ENCODE assay signal across 1 cellular context in genomic region chr1:156591432-156592157, GRCh38.
TF ChIP-seq lines count a peak whose summit lies in the region.

NAXE (plus strand) TSS chr1:156591776; CDS start chr1:156591805, 29 bp downstream.

TF ChIP-seq in A549, 52 proteins besides CTCF, POLR2A, EP300 and RAD21 (continued from another document):
- TF ChIP-seq, protein P1, sequence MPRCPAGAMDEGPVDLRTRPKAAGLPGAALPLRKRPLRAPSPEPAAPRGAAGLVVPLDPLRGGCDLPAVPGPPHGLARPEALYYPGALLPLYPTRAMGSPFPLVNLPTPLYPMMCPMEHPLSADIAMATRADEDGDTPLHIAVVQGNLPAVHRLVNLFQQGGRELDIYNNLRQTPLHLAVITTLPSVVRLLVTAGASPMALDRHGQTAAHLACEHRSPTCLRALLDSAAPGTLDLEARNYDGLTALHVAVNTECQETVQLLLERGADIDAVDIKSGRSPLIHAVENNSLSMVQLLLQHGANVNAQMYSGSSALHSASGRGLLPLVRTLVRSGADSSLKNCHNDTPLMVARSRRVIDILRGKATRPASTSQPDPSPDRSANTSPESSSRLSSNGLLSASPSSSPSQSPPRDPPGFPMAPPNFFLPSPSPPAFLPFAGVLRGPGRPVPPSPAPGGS (IDR thresholded peaks at IDR 0.05), result peak; percentile 84; the same call in 2 of the 3 replicates
- peak; percentile 77 to 83; a peak in 3 of 5 replicates for TF ChIP-seq JUN (IDR thresholded peaks at IDR 0.05)
- TF ChIP-seq ZNF302 (CRISPR knock-in tag; IDR thresholded peaks at IDR 0.05), result no peak
- peak; percentile 65; the same call in 1 of the 2 replicates for TF ChIP-seq PHF8 (IDR thresholded peaks at IDR 0.05; ENCODE audit: borderline replicate concordance, low read depth)
- 0 out of 2 replicates have a peak, but pooled peaks have one; percentile 21 for TF ChIP-seq EHF (CRISPR knock-in tag; IDR thresholded peaks at IDR 0.05)
- TF ChIP-seq HOXB13 (CRISPR knock-in tag; IDR thresholded peaks at IDR 0.05; ENCODE audit: low read depth), result no peak
- TF ChIP-seq, protein P2, sequence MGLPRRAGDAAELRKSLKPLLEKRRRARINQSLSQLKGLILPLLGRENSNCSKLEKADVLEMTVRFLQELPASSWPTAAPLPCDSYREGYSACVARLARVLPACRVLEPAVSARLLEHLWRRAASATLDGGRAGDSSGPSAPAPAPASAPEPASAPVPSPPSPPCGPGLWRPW (IDR thresholded peaks at IDR 0.05), result no peak
- TF ChIP-seq, protein P3, sequence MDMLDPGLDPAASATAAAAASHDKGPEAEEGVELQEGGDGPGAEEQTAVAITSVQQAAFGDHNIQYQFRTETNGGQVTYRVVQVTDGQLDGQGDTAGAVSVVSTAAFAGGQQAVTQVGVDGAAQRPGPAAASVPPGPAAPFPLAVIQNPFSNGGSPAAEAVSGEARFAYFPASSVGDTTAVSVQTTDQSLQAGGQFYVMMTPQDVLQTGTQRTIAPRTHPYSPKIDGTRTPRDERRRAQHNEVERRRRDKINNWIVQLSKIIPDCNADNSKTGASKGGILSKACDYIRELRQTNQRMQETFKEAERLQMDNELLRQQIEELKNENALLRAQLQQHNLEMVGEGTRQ (IDR thresholded peaks at IDR 0.05), result no peak
- TF ChIP-seq JUNB (IDR thresholded peaks at IDR 0.05), result no peak
- no peak for TF ChIP-seq HDAC2 (IDR thresholded peaks at IDR 0.05)
- no peak for TF ChIP-seq FOSL2 (IDR thresholded peaks at IDR 0.05)
- TF ChIP-seq FOSL2 (CRISPR knock-in tag; IDR thresholded peaks at IDR 0.05), result no peak
- no peak; the same call in 1 of the 2 replicates for TF ChIP-seq POLR2AphosphoS2 (conservative IDR thresholded peaks at IDR 0.05; ENCODE audit: low read length)
- TF ChIP-seq KDM5A (IDR thresholded peaks at IDR 0.05), result no peak
- TF ChIP-seq MYC (IDR thresholded peaks at IDR 0.05; ENCODE audit: borderline replicate concordance, low read length), result no peak; the same call in 1 of the 2 replicates
- no peak for TF ChIP-seq NFE2L2 (conservative IDR thresholded peaks at IDR 0.05; ENCODE audit: low read length)
- no peak for TF ChIP-seq NPAS2 (CRISPR knock-in tag; IDR thresholded peaks at IDR 0.05; ENCODE audit: borderline replicate concordance)
- TF ChIP-seq CBX8 (IDR thresholded peaks at IDR 0.05), result no peak
- peak; percentile 47 for TF ChIP-seq MAFK (IDR thresholded peaks at IDR 0.05; ENCODE audit: partially characterized antibody)
- no peak for TF ChIP-seq KDM1A (IDR thresholded peaks at IDR 0.05; ENCODE audit: low read depth)
- TF ChIP-seq CHD2 (IDR thresholded peaks at IDR 0.05; ENCODE audit: low read length, partially characterized antibody), result no peak
- TF ChIP-seq EHMT2 (IDR thresholded peaks at IDR 0.05; ENCODE audit: low read depth), result no peak
- TF ChIP-seq ZFP36 (IDR thresholded peaks at IDR 0.05; ENCODE audit: borderline replicate concordance, partially characterized antibody), result no peak
- TF ChIP-seq CEBPB (IDR thresholded peaks at IDR 0.05), result no peak
- TF ChIP-seq RCOR1 (IDR thresholded peaks at IDR 0.05; ENCODE audit: low read depth, low read length), result no peak
- TF ChIP-seq MAX (IDR thresholded peaks at IDR 0.05), result peak; percentile 68
- TF ChIP-seq RNF2 (IDR thresholded peaks at IDR 0.05; ENCODE audit: borderline replicate concordance, low read depth), result no peak
- TF ChIP-seq FOSB (CRISPR knock-in tag; IDR thresholded peaks at IDR 0.05), result peak; percentile 82; the same call in 1 of the 2 replicates
- TF ChIP-seq GATA3 (IDR thresholded peaks at IDR 0.05; ENCODE audit: borderline replicate concordance), result no peak
- TF ChIP-seq TP53 (CRISPR knock-in tag; IDR thresholded peaks at IDR 0.05), result no peak
